ENCODE assay signal across 9 cellular contexts in the genomic region with DNA sequence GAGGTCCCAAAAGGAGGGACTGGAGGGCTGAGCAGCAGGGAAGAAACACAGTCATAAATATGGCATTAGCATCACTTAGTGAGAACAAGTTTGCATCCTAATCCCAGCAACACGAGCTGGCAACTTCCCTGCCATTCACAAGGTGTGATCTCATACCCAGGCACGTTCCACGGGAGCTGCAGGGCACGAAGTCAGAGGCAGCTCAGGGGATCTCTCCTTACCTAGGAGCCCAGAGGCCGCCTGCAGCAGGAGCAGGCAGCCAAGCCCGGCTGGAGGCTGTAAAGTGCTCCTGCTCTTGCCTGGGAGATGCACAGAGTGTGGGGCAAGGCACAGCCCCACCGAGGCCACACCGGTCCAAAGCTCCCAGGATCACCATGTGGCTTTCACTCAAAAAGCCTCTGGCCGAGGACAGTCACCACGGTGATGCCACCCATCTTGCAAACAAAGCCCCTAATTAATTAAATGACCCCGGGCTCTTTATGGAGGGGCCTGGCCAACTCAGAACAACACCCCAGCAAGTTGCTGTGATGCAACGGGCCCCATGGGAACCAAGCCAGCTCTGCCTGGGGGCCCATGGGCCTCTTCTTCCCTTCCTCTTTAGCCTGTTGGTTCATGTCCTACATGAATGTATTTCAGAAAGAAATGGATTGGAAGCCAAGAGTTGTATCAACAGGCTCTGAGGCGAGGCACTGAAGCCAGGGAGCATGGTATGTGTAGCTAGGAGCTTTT.
DNase-seq lines count a peak whose midpoint lies in the region; TF ChIP-seq lines count a peak whose summit lies in the region.
"Had no signal": no experiment of that assay in that cellular context is flagged by ENCODE, and none has a peak within 500 bp of the region (broad histone marks: within the 10 kb centered on the region; RNA-seq: fewer than 3 reads in every experiment).

No MANE protein-coding gene starts in this region.

- peaks cover 54% of the 10 kb centered on the region for H3K4me1 ChIP-seq in HAP-1

- no peaks in the 10 kb centered on the region for H3K27me3 ChIP-seq in HAP-1 (ENCODE audit: low read depth)

- TF ChIP-seq CTCF in epithelial cell of esophagus (IDR thresholded peaks at IDR 0.05; ENCODE audit: insufficient read depth, low read depth, low read length, missing control alignments): no peak

- no peaks in the 10 kb centered on the region for H3K36me3 ChIP-seq in HAP-1 (replicated peaks)

- in situ Hi-C loops in HAP-1 (cut with MboI; ENCODE audit: low sequenced_read_pairs): no loop called here

- no peaks in the 10 kb centered on the region for H3K9me3 ChIP-seq in HAP-1

- DNase-seq in EH (ENCODE audit: low read depth) (peak; percentile 40), NCI-H69 (lab: John Stamatoyannopoulos, UW) (peak; percentile 73), epithelial cell of esophagus (ENCODE audit: low read depth) (peak; percentile 96), pons (ENCODE audit: low spot score) (peak; percentile 39), HAP-1 (ENCODE audit: low spot score in 2 of 2) (no peak), NCI-H526 treated with DMSO at 0.1 percent for 48 hours (lab: John Stamatoyannopoulos, UW) (no peak)
- no peak for DNase-seq in activated effector memory CD4-positive, alpha-beta T cell treated with Interleukin-2 at 50 U/mL for 16 hours
- no peak for DNase-seq in central memory CD4-positive, alpha-beta T cell
- DNase-seq: effector memory CD4-positive, alpha-beta T cell had no signal

- H3K4me3 ChIP-seq in epithelial cell of esophagus (ENCODE audit: low read length) (no peak overlapping the region), HAP-1 (no peak overlapping the region)

Comparison
In these comparisons a context has a peak if more than half of its experiments do, and no peak if none do; other contexts are left out.
1. DNase-seq: peak in EH (single experiment), NCI-H69 (single experiment), epithelial cell of esophagus (single experiment) and pons (single experiment); none in activated effector memory CD4-positive, alpha-beta T cell treated with Interleukin-2 at 50 U/mL for 16 hours (single experiment), HAP-1 (0 of 2), NCI-H526 treated with DMSO at 0.1 percent for 48 hours (single experiment) and central memory CD4-positive, alpha-beta T cell (single experiment).